ENCODE assay signal across 8 cellular contexts in the genomic region with DNA sequence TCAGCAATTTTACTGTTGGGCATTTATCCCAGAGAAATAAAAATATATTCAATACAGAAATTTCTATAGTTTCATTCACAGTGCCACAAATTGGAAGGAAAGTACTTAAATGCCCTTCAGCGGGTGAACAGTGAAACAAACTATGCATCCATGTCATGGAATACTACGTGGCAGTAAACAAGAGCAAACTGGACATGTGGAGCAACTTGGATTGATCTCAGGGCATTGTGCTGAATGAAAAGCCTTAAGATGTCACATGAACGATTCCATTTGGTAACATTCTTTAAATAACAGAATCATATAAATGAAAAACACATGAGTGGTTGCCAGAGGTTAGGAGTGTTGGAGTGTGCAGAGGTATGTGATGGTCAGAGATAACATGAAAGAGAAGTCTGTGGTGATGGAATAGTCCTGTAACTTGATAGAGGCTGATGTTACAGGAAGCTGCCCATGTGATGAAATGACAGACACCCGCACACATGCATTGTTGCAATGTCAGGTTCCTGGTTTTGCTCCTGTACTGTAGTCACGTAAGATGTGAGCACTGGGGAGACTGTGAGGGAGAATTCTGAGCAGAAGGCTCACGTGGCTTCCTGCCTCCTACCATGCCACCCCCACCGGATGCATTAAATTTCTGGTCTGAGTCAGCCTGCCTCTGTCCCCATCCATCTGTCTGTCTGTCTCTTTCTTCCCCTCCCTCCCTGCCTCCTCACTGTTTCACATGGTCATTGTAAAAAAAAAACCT.
DNase-seq lines count a peak whose midpoint lies in the region; ATAC-seq and TF ChIP-seq lines count a peak whose summit lies in the region.
"Not testable (repeated sequence)": the region's sequence is repeated elsewhere in the genome, so short reads cannot be mapped to it uniquely, and the experiment has no call there.

No MANE protein-coding gene starts in this region.

- peak overlapping the region; percentile 79 for H3K9ac ChIP-seq in GM23248

- in situ Hi-C loops in GM13977 (cut with MboI; ENCODE audit: low pct_unique_long_range_greater_than_20kb, low sequenced_read_pairs, unreplicated experiment); GM23248 (cut with MboI); SK-MEL-5 (cut with HindIII; ENCODE audit: low pct_unique_long_range_greater_than_20kb, low sequenced_read_pairs): not testable (repeated sequence)

- not testable (repeated sequence) for H3K36me3 Mint-ChIP-seq in activated T-cell treated with anti-CD3 and anti-CD28 coated beads, Interleukin-2, amount 50 U/mL, for 72 hours (ENCODE audit: insufficient read depth in 2 of 2); naive thymus-derived CD8-positive, alpha-beta T cell; stimulated activated naive CD8-positive, alpha-beta T cell treated with anti-CD3 and anti-CD28 coated beads, Interleukin-15, Interleukin-2, amounts not matched to agents 100 ng/mL and 50 ng/mL, for 24 hours (ENCODE audit: low read depth)

- not testable (repeated sequence) for H3K27me3 ChIP-seq in GM23248 (replicated peaks; ENCODE audit: insufficient read depth); esophagus muscularis mucosa

- peak overlapping the region; percentile 6 for H3K4me2 ChIP-seq in GM23248 (ENCODE audit: unreplicated experiment)

- H3K9me3 Mint-ChIP-seq in activated T-cell treated with anti-CD3 and anti-CD28 coated beads, Interleukin-2, amount 50 U/mL, for 72 hours; naive thymus-derived CD8-positive, alpha-beta T cell; stimulated activated naive CD8-positive, alpha-beta T cell treated with anti-CD3 and anti-CD28 coated beads, Interleukin-15, Interleukin-2, amounts not matched to agents 100 ng/mL and 50 ng/mL, for 24 hours: not testable (repeated sequence)

- peak; percentile 94 for ATAC-seq in HG03520 (IDR thresholded peaks at IDR 0.05; ENCODE audit: unreplicated experiment)
- peak; percentile 97 to 98 for ATAC-seq in activated T-cell treated with anti-CD3 and anti-CD28 coated beads, Interleukin-2, amount 50 U/mL, for 72 hours (replicated peaks in 1 of 2)
- peak; percentile 86 to 88 for ATAC-seq in naive thymus-derived CD8-positive, alpha-beta T cell

- not testable (repeated sequence) for H3K36me3 ChIP-seq in GM23248 (ENCODE audit: low read depth); esophagus muscularis mucosa

- not testable (repeated sequence) for TF ChIP-seq CTCF in GM13977 (IDR thresholded peaks at IDR 0.05; ENCODE audit: extremely low read depth, insufficient read depth, missing control alignments); esophagus muscularis mucosa (IDR thresholded peaks at IDR 0.05)

- POLR2A ChIA-PET in naive thymus-derived CD8-positive, alpha-beta T cell (lab: Charles Lee) = not testable (repeated sequence)

- H3F3A ChIP-seq in GM23248 (ENCODE audit: insufficient read depth) = peaks cover 33% of the 10 kb centered on the region

- peak overlapping the region; percentile 56 to 74 for H3K4me3 Mint-ChIP-seq in activated T-cell treated with anti-CD3 and anti-CD28 coated beads, Interleukin-2, amount 50 U/mL, for 72 hours
- H3K4me3 Mint-ChIP-seq in naive thymus-derived CD8-positive, alpha-beta T cell = peak overlapping the region; percentile 35 to 71 (median 58)
- peak overlapping the region; percentile 76 for H3K4me3 Mint-ChIP-seq in stimulated activated naive CD8-positive, alpha-beta T cell treated with anti-CD3 and anti-CD28 coated beads, Interleukin-15, Interleukin-2, amounts not matched to agents 100 ng/mL and 50 ng/mL, for 24 hours

- peak; percentile 10 for DNase-seq in GM13977 (ENCODE audit: low spot score)
- peak; percentile 86 for DNase-seq in GM23248
- DNase-seq in SK-MEL-5 (ENCODE audit: low read depth, low spot score) = peak; percentile 40
- peak; percentile 55 to 65 for DNase-seq in activated T-cell treated with anti-CD3 and anti-CD28 coated beads, Interleukin-2, amount 50 U/mL, for 72 hours
- not testable (repeated sequence) for DNase-seq in esophagus muscularis mucosa (ENCODE audit: extremely low spot score)
- peak in 4 of 10 donors; percentile 1 to 23 (median 18) for DNase-seq in naive thymus-derived CD8-positive, alpha-beta T cell

- H3K4me1 ChIP-seq in GM23248 (ENCODE audit: insufficient read depth) (peaks cover 29% of the 10 kb centered on the region), esophagus muscularis mucosa (peaks cover 7 to 21% (median 11%) of the 10 kb centered on the region in 4 donors)

- not testable (repeated sequence) for H3K9me3 ChIP-seq in GM23248 (ENCODE audit: low read depth); esophagus muscularis mucosa

- WGBS in GM23248 (ENCODE audit: low coverage in 1 of 2, low lambda C conversion rate in 2 of 2, missing lambda C conversion rate in 2 of 2), 2 experiments = 6 to 7% methylated on average over 6 to 7 of the region's 7 CpGs
- 59% methylated on average over 7 of the region's 7 CpGs for WGBS in esophagus muscularis mucosa

- H3K79me2 ChIP-seq in GM23248 (ENCODE audit: insufficient read depth) = peaks cover 34% of the 10 kb centered on the region

- peaks cover 46% of the 10 kb centered on the region for H3K4me1 Mint-ChIP-seq in activated T-cell treated with anti-CD3 and anti-CD28 coated beads, Interleukin-2, amount 50 U/mL, for 72 hours (ENCODE audit: low read depth)
- H3K4me1 Mint-ChIP-seq in naive thymus-derived CD8-positive, alpha-beta T cell = peaks cover 9 to 32% (median 19%) of the 10 kb centered on the region in 4 donors
- peaks cover 29% of the 10 kb centered on the region for H3K4me1 Mint-ChIP-seq in stimulated activated naive CD8-positive, alpha-beta T cell treated with anti-CD3 and anti-CD28 coated beads, Interleukin-15, Interleukin-2, amounts not matched to agents 100 ng/mL and 50 ng/mL, for 24 hours (ENCODE audit: low read depth)

- not testable (repeated sequence) for H3K9me2 ChIP-seq in GM23248 (ENCODE audit: insufficient read depth)

- H3K4me3 ChIP-seq in GM23248 = 0 out of 2 replicates have a peak overlapping the region, but pooled peaks have one; percentile 34
- H3K4me3 ChIP-seq in esophagus muscularis mucosa = not testable (repeated sequence)

- H2AFZ ChIP-seq in GM23248 = not testable (repeated sequence)

- not testable (repeated sequence) for TF ChIP-seq POLR2A in esophagus muscularis mucosa (IDR thresholded peaks at IDR 0.05; ENCODE audit: low read depth)

- H3K27ac ChIP-seq in GM23248 (peak overlapping the region; percentile 100), esophagus muscularis mucosa (replicated peaks in 1 of 4) (peak overlapping the region; percentile 13 to 64 (median 51))

- H3K27me3 Mint-ChIP-seq in activated T-cell treated with anti-CD3 and anti-CD28 coated beads, Interleukin-2, amount 50 U/mL, for 72 hours (ENCODE audit: low read depth); naive thymus-derived CD8-positive, alpha-beta T cell; stimulated activated naive CD8-positive, alpha-beta T cell treated with anti-CD3 and anti-CD28 coated beads, Interleukin-15, Interleukin-2, amounts not matched to agents 100 ng/mL and 50 ng/mL, for 24 hours: not testable (repeated sequence)

- H4K20me1 ChIP-seq in GM23248 (ENCODE audit: insufficient read depth) = not testable (repeated sequence)

- intact Hi-C loops in esophagus muscularis mucosa (cut with DNase I) = not testable (repeated sequence)

- TF ChIP-seq EP300 in esophagus muscularis mucosa (IDR thresholded peaks at IDR 0.05) = not testable (repeated sequence)

- H3K27ac Mint-ChIP-seq in activated T-cell treated with anti-CD3 and anti-CD28 coated beads, Interleukin-2, amount 50 U/mL, for 72 hours = peak overlapping the region; percentile 97
- H3K27ac Mint-ChIP-seq in naive thymus-derived CD8-positive, alpha-beta T cell = peak overlapping the region in 5 of 10 donors; percentile 0 to 77 (median 72)
- H3K27ac Mint-ChIP-seq in stimulated activated naive CD8-positive, alpha-beta T cell treated with anti-CD3 and anti-CD28 coated beads, Interleukin-15, Interleukin-2, amounts not matched to agents 100 ng/mL and 50 ng/mL, for 24 hours = peak overlapping the region; percentile 92
